Comparison of ENCODE assay signal across 8 cellular contexts in the genomic region with DNA sequence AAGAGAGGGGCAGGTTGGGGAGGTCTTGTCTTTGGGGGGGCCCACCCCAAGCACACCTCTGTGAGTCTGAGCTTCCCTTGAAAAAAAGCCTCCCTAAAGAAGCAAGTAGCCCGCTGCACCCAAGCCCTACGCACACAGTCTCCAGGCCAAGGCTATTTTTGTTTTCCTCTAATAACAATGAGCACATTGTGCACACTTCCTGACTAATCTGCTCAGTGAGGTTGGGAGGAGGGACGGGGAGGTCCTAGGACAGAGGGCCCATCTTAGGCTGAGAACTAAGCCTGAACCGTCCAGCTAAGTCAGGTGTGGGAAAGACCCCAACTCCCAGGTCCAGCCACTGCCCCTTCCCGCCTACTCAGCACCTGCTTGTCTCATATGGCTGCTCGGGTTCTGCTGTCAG.
DNase-seq lines count a peak whose midpoint lies in the region; ATAC-seq and TF ChIP-seq lines count a peak whose summit lies in the region.

No MANE protein-coding gene starts in this region.

- POLR2A ChIA-PET in HCT116 (lab: Charles Lee), result interaction anchor here (1.7 kb wide), 1 partner anchor 11 kb away, joined by 5 read pairs; no protein-coding TSS in a partner anchor

- peak; percentile 88 for ATAC-seq in HCT116
- peak; percentile 61 to 77 (median 68) for ATAC-seq in right lobe of liver
- no peak for ATAC-seq in HG03442 (IDR thresholded peaks at IDR 0.05; ENCODE audit: unreplicated experiment)
- ATAC-seq in GM19452 (IDR thresholded peaks at IDR 0.05; ENCODE audit: unreplicated experiment), result no peak
- ATAC-seq in T-helper 17 cell, result no peak
- ATAC-seq in HG03571 (IDR thresholded peaks at IDR 0.05; ENCODE audit: unreplicated experiment), result no peak

- no peak overlapping the region for H3K4me3 Mint-ChIP-seq in T-helper 17 cell

- H3K9ac ChIP-seq in HCT116 (ENCODE audit: low read length) (0 out of 2 replicates have a peak overlapping the region, but pooled peaks have one; percentile 7), colonic mucosa (ENCODE audit: low read depth in 2 of 2, low read length in 2 of 2) (peak overlapping the region in 1 of 2 donors; percentile 64)

- H3K4me3 ChIP-seq in HCT116 (replicated peaks in 1 of 2; ENCODE audit: low read depth in 1 of 2, low read length in 2 of 2), result no peak overlapping the region
- H3K4me3 ChIP-seq in colonic mucosa, result no peak overlapping the region
- no peak overlapping the region for H3K4me3 ChIP-seq in right lobe of liver

- H3K4me2 ChIP-seq in HCT116 (ENCODE audit: low read length), result peak overlapping the region; percentile 48

- H3K79me2 ChIP-seq in HCT116 (ENCODE audit: insufficient read depth, low read length), result no peaks in the 10 kb centered on the region

- intact Hi-C loops in HCT116 (cut with micrococcal nuclease), result no loop called here
- intact Hi-C loops in colonic mucosa (cut with DNase I), result no loop called here
- intact Hi-C loops in right lobe of liver (cut with DNase I), result no loop called here

- no peak for TF ChIP-seq CTCF in HCT116 (IDR thresholded peaks at IDR 0.05 in 2 of 3, conservative IDR thresholded peaks at IDR 0.05 in 1 of 3; ENCODE audit: borderline replicate concordance in 1 of 3, insufficient read depth in 1 of 3, low read depth in 2 of 3, low read length in 2 of 3)
- TF ChIP-seq CTCF in colonic mucosa (IDR thresholded peaks at IDR 0.05), result no peak
- TF ChIP-seq CTCF in right lobe of liver (IDR thresholded peaks at IDR 0.05), result no peak

- BruUV-seq in HCT116 (replicated peaks; lab: Mats Ljungman, UMichigan), result no TSS peak

- peaks cover 30 to 32% of the 10 kb centered on the region in 2 experiments; a peak in 3 of 4 replicates for H3K4me1 ChIP-seq in HCT116 (ENCODE audit: control insufficient read depth in 1 of 2, insufficient read depth in 2 of 2, low read length in 2 of 2)
- H3K4me1 ChIP-seq in colonic mucosa, result peaks cover 15% of the 10 kb centered on the region
- peaks cover 0 to 19% (median 2%) of the 10 kb centered on the region in 4 donors for H3K4me1 ChIP-seq in right lobe of liver

- H3K9me2 ChIP-seq in HCT116 (ENCODE audit: insufficient read depth), result no peaks in the 10 kb centered on the region

- H3K36me3 Mint-ChIP-seq in T-helper 17 cell (ENCODE audit: low read depth), result peaks cover 4% of the 10 kb centered on the region

- WGBS in right lobe of liver (ENCODE audit: insufficient coverage, low coverage, low lambda C conversion rate, missing lambda C conversion rate), result 57% methylated on average over 3 of the region's 6 CpGs

- H4K20me1 ChIP-seq in HCT116 (ENCODE audit: insufficient read depth), result no peaks in the 10 kb centered on the region

- no peak for TF ChIP-seq RAD21 in HCT116 (IDR thresholded peaks at IDR 0.05; ENCODE audit: low read depth)

- TF ChIP-seq POLR2A in HCT116 (IDR thresholded peaks at IDR 0.05; ENCODE audit: borderline replicate concordance, extremely low read depth, insufficient read depth, insufficient read length) (no peak), right lobe of liver (IDR thresholded peaks at IDR 0.05) (no peak)

- H3K27me3 ChIP-seq in HCT116 (ENCODE audit: insufficient read depth, low read length) (no peaks in the 10 kb centered on the region), colonic mucosa (no peaks in the 10 kb centered on the region), right lobe of liver (no peaks in the 10 kb centered on the region)

- H3K9me3 ChIP-seq in HCT116 (ENCODE audit: control insufficient read depth in 1 of 2, insufficient read depth in 1 of 2, low read depth in 1 of 2, low read length in 2 of 2) (no peaks in the 10 kb centered on the region), colonic mucosa (no peaks in the 10 kb centered on the region), right lobe of liver (no peaks in the 10 kb centered on the region), T-helper 17 cell (ENCODE audit: control insufficient read depth, low read length, poor library complexity, severe bottlenecking) (no peaks in the 10 kb centered on the region)

- CTCF ChIA-PET in HCT116 (lab: Charles Lee), result interaction anchor here (0.8 to 1.5 kb wide), 2 partner anchors 11 to 35 kb away, joined by 4 to 9 read pairs; no protein-coding TSS in a partner anchor

- peak overlapping the region; percentile 36; the same call in 1 of the 2 replicates for H3K27ac ChIP-seq in HCT116 (ENCODE audit: low read depth, low read length)
- H3K27ac ChIP-seq in colonic mucosa, result peak overlapping the region; percentile 53
- H3K27ac ChIP-seq in right lobe of liver, result peak overlapping the region in 2 of 3 donors; percentile 10 to 40
- peak overlapping the region; percentile 96 for H3K27ac ChIP-seq in substantia nigra (ENCODE audit: low read depth, low read length, poor library complexity, severe bottlenecking)

- no peaks in the 10 kb centered on the region for H3K27me3 Mint-ChIP-seq in T-helper 17 cell

- DNase-seq in HCT116 (ENCODE audit: low read depth, low spot score), result peak; percentile 41
- DNase-seq in colonic mucosa, result no peak
- DNase-seq in right lobe of liver, result no peak
- DNase-seq in substantia nigra (lab: John Stamatoyannopoulos, UW), result peak in 40 of 49 donors; percentile 22 to 81 (median 52)
- DNase-seq in T-helper 17 cell, result no peak

- RAD21 ChIA-PET in HCT116 (lab: Charles Lee; ENCODE audit: low non-redundant PET in 1 of 2, low total read pairs in 2 of 2, uncharacterized antibody in 2 of 2, unreplicated experiment in 2 of 2), result interaction anchor here in 1 of 2 experiments (1.1 kb wide), 1 partner anchor 11 kb away, joined by 4 read pairs; no protein-coding TSS in a partner anchor

- H3K4me1 Mint-ChIP-seq in T-helper 17 cell, result peaks cover 11% of the 10 kb centered on the region

- no peak overlapping the region for H2AFZ ChIP-seq in HCT116 (ENCODE audit: low read depth, low read length, poor library complexity, severe bottlenecking)

- no peak overlapping the region for H3K27ac Mint-ChIP-seq in T-helper 17 cell

- H3K36me3 ChIP-seq in HCT116 (ENCODE audit: control insufficient read depth in 1 of 2, insufficient read depth in 2 of 2, low read length in 2 of 2), result no peaks in the 10 kb centered on the region
- H3K36me3 ChIP-seq in colonic mucosa, result no peaks in the 10 kb centered on the region
- no peaks in the 10 kb centered on the region for H3K36me3 ChIP-seq in right lobe of liver

TF ChIP-seq in HCT116, 20 proteins besides CTCF, POLR2A, EP300 and RAD21:
- no peak for TF ChIP-seq ZNF274 (IDR thresholded peaks at IDR 0.05; ENCODE audit: low read depth, low read length)
- TF ChIP-seq, protein P1, sequence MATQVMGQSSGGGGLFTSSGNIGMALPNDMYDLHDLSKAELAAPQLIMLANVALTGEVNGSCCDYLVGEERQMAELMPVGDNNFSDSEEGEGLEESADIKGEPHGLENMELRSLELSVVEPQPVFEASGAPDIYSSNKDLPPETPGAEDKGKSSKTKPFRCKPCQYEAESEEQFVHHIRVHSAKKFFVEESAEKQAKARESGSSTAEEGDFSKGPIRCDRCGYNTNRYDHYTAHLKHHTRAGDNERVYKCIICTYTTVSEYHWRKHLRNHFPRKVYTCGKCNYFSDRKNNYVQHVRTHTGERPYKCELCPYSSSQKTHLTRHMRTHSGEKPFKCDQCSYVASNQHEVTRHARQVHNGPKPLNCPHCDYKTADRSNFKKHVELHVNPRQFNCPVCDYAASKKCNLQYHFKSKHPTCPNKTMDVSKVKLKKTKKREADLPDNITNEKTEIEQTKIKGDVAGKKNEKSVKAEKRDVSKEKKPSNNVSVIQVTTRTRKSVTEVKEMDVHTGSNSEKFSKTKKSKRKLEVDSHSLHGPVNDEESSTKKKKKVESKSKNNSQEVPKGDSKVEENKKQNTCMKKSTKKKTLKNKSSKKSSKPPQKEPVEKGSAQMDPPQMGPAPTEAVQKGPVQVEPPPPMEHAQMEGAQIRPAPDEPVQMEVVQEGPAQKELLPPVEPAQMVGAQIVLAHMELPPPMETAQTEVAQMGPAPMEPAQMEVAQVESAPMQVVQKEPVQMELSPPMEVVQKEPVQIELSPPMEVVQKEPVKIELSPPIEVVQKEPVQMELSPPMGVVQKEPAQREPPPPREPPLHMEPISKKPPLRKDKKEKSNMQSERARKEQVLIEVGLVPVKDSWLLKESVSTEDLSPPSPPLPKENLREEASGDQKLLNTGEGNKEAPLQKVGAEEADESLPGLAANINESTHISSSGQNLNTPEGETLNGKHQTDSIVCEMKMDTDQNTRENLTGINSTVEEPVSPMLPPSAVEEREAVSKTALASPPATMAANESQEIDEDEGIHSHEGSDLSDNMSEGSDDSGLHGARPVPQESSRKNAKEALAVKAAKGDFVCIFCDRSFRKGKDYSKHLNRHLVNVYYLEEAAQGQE (IDR thresholded peaks at IDR 0.05; ENCODE audit: low read depth), result no peak
- TF ChIP-seq, protein P2, sequence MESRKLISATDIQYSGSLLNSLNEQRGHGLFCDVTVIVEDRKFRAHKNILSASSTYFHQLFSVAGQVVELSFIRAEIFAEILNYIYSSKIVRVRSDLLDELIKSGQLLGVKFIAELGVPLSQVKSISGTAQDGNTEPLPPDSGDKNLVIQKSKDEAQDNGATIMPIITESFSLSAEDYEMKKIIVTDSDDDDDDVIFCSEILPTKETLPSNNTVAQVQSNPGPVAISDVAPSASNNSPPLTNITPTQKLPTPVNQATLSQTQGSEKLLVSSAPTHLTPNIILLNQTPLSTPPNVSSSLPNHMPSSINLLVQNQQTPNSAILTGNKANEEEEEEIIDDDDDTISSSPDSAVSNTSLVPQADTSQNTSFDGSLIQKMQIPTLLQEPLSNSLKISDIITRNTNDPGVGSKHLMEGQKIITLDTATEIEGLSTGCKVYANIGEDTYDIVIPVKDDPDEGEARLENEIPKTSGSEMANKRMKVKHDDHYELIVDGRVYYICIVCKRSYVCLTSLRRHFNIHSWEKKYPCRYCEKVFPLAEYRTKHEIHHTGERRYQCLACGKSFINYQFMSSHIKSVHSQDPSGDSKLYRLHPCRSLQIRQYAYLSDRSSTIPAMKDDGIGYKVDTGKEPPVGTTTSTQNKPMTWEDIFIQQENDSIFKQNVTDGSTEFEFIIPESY (IDR thresholded peaks at IDR 0.05; ENCODE audit: extremely low read depth, insufficient replicate concordance, low read length), result no peak
- no peak for TF ChIP-seq ELF1 (IDR thresholded peaks at IDR 0.05; ENCODE audit: borderline replicate concordance, low read depth)
- no peak for TF ChIP-seq CEBPB (IDR thresholded peaks at IDR 0.05; ENCODE audit: low read depth)
- no peak for TF ChIP-seq POLR2AphosphoS5 (IDR thresholded peaks at IDR 0.05; ENCODE audit: low read depth, low read length)
- TF ChIP-seq EGR1 (IDR thresholded peaks at IDR 0.05; ENCODE audit: low read depth), result no peak
- no peak for TF ChIP-seq JUND (IDR thresholded peaks at IDR 0.05)
- TF ChIP-seq CBX3 (IDR thresholded peaks at IDR 0.05; ENCODE audit: low read depth), result no peak
- no peak for TF ChIP-seq SP1 (IDR thresholded peaks at IDR 0.05; ENCODE audit: low read depth)

Comparison
In these comparisons a context has a peak if more than half of its experiments do, and no peak if none do; other contexts are left out.
1. ATAC-seq: peak in HCT116 (single experiment) and right lobe of liver (4 of 4); none in HG03442 (single experiment), GM19452 (single experiment), T-helper 17 cell (single experiment) and HG03571 (single experiment).
2. DNase-seq: peak in HCT116 (single experiment) and substantia nigra (40 of 49); none in colonic mucosa (single experiment), right lobe of liver (0 of 3) and T-helper 17 cell (0 of 3).
3. H3K27ac ChIP-seq: peak in every context shown above with its lines; median percentile 96 in substantia nigra; 53 in colonic mucosa; 36 in HCT116; 25 in right lobe of liver.